8 cellular contexts compared by ENCODE assay signal in genomic region chr7:153005750-153006149, GRCh38.
"Had no signal": no experiment of that assay in that cellular context is flagged by ENCODE, and none has a peak within 500 bp of the region (broad histone marks: within the 10 kb centered on the region; RNA-seq: fewer than 3 reads in every experiment).

No MANE protein-coding gene starts in this region.

- DNase-seq: GDM1, GF-D8 had no signal

- ATAC-seq: GM12878 had no signal

- H3K4me3 ChIP-seq: GM12878 had no signal

- FAIRE-seq: G401.6, GM12878, GM12891, GM12892, GM18507, GM19239 had no signal
